ENCODE assay signal across 27 cellular contexts in genomic region chr11:117932987-117933386, GRCh38. TPM values are rescaled to one million over a fixed set of nuclear protein-coding genes. Genes with fewer than 3 reads are reported as not detected.
DNase-seq lines count a peak whose midpoint lies in the region; ATAC-seq and TF ChIP-seq lines count a peak whose summit lies in the region.
"Had no signal": no experiment of that assay in that cellular context is flagged by ENCODE, and none has a peak within 500 bp of the region (broad histone marks: within the 10 kb centered on the region; RNA-seq: fewer than 3 reads in every experiment).

No MANE protein-coding gene starts in this region.

- no peak for DNase-seq in activated T-cell treated with anti-CD3 and anti-CD28 coated beads, Interleukin-2, amount 50 U/mL, for 24 hours
- no peak for DNase-seq in activated T-cell treated with anti-CD3 and anti-CD28 coated beads, Interleukin-2, amount 50 U/mL, for 48 hours
- DNase-seq in activated CD8-positive, alpha-beta T cell treated with anti-CD3 and anti-CD28 coated beads for 36 hours, result no peak
- peak; percentile 40 for DNase-seq in islet precursor cell
- no peak for DNase-seq in NCI-H526 (lab: John Stamatoyannopoulos, UW)
- DNase-seq: activated CD4-positive, alpha-beta T cell treated with anti-CD3 and anti-CD28 coated beads, Interleukin-2, amount 10 ng/mL, durations not matched to agents 24 days and 14 days; activated CD8-positive, alpha-beta memory T cell treated with anti-CD3 and anti-CD28 coated beads, Interleukin-2, amount 50 U/mL, for 48 hours; activated effector memory CD4-positive, alpha-beta T cell treated with Interleukin-2 at 50 U/mL for 16 hours; COR-L47; cortex of kidney; HCEC 1CT; left ventricle myocardium inferior; midbrain; NCI-H1048; NCI-H1694 treated with DMSO at 0.1 percent for 48 hours; NCI-H2171 treated with DMSO at 0.1 percent for 48 hours; NCI-H526 treated with DMSO at 0.1 percent for 48 hours; SK-N-SH; stimulated activated CD4-positive, alpha-beta T cell treated with anti-CD3 and anti-CD28 coated beads, Interleukin-15, amount 100 ng/mL, for 24 hours; T-helper 2 cell had no signal

- ATAC-seq in activated CD8-positive, alpha-beta T cell treated with anti-CD3 and anti-CD28 coated beads for 36 hours, result no peak
- ATAC-seq in HG02870 (IDR thresholded peaks at IDR 0.05; ENCODE audit: unreplicated experiment) (no peak), HG02840 (IDR thresholded peaks at IDR 0.05; ENCODE audit: low FRiP score, unreplicated experiment) (no peak)
- ATAC-seq: gastroesophageal sphincter, sciatic nerve had no signal

- peaks cover 72% of the 10 kb centered on the region for H3K4me1 Mint-ChIP-seq in activated T-cell treated with anti-CD3 and anti-CD28 coated beads, Interleukin-2, amount 50 U/mL, for 24 hours (ENCODE audit: low read depth)
- peaks cover 83% of the 10 kb centered on the region for H3K4me1 Mint-ChIP-seq in activated CD8-positive, alpha-beta T cell treated with anti-CD3 and anti-CD28 coated beads for 36 hours (ENCODE audit: low read depth)
- H3K4me1 Mint-ChIP-seq in stimulated activated naive CD8-positive, alpha-beta T cell treated with anti-CD3 and anti-CD28 coated beads, Interleukin-15, Interleukin-2, amounts not matched to agents 100 ng/mL and 50 ng/mL, for 24 hours (ENCODE audit: low read depth), result peaks cover 93% of the 10 kb centered on the region

- CTCF ChIA-PET in activated CD8-positive, alpha-beta T cell treated with anti-CD3 and anti-CD28 coated beads for 36 hours (lab: Charles Lee), result interaction anchor here (1.2 to 13.1 kb wide), 9 partner anchors 9 to 126 kb away, joined by 3 to 172 read pairs (median 11); no protein-coding TSS in a partner anchor

- no peaks in the 10 kb centered on the region for H3K27me3 Mint-ChIP-seq in activated T-cell treated with anti-CD3 and anti-CD28 coated beads, Interleukin-2, amount 50 U/mL, for 24 hours
- H3K27me3 Mint-ChIP-seq in activated CD8-positive, alpha-beta T cell treated with anti-CD3 and anti-CD28 coated beads for 36 hours, result no peaks in the 10 kb centered on the region
- H3K27me3 Mint-ChIP-seq in stimulated activated naive CD8-positive, alpha-beta T cell treated with anti-CD3 and anti-CD28 coated beads, Interleukin-15, Interleukin-2, amounts not matched to agents 100 ng/mL and 50 ng/mL, for 24 hours, result peaks cover 3% of the 10 kb centered on the region

- no peaks in the 10 kb centered on the region for H3K9me3 Mint-ChIP-seq in activated T-cell treated with anti-CD3 and anti-CD28 coated beads, Interleukin-2, amount 50 U/mL, for 24 hours
- H3K9me3 Mint-ChIP-seq in activated CD8-positive, alpha-beta T cell treated with anti-CD3 and anti-CD28 coated beads for 36 hours, result no peaks in the 10 kb centered on the region
- no peaks in the 10 kb centered on the region for H3K9me3 Mint-ChIP-seq in stimulated activated naive CD8-positive, alpha-beta T cell treated with anti-CD3 and anti-CD28 coated beads, Interleukin-15, Interleukin-2, amounts not matched to agents 100 ng/mL and 50 ng/mL, for 24 hours
- H3K9me3 Mint-ChIP-seq: activated CD4-positive, alpha-beta T cell treated with anti-CD3 and anti-CD28 coated beads, Interleukin-2, amount 10 ng/mL, durations not matched to agents 24 days and 14 days; neural progenitor cell had no signal

- H3K36me3 Mint-ChIP-seq in activated T-cell treated with anti-CD3 and anti-CD28 coated beads, Interleukin-2, amount 50 U/mL, for 24 hours (ENCODE audit: low read depth), result no peaks in the 10 kb centered on the region
- H3K36me3 Mint-ChIP-seq in activated CD8-positive, alpha-beta T cell treated with anti-CD3 and anti-CD28 coated beads for 36 hours (ENCODE audit: low read depth), result no peaks in the 10 kb centered on the region
- H3K36me3 Mint-ChIP-seq in stimulated activated naive CD8-positive, alpha-beta T cell treated with anti-CD3 and anti-CD28 coated beads, Interleukin-15, Interleukin-2, amounts not matched to agents 100 ng/mL and 50 ng/mL, for 24 hours (ENCODE audit: low read depth), result no peaks in the 10 kb centered on the region
- H3K36me3 Mint-ChIP-seq: neural progenitor cell had no signal

- H3K4me3 Mint-ChIP-seq in activated T-cell treated with anti-CD3 and anti-CD28 coated beads, Interleukin-2, amount 50 U/mL, for 24 hours, result no peak overlapping the region
- H3K4me3 Mint-ChIP-seq in activated CD8-positive, alpha-beta T cell treated with anti-CD3 and anti-CD28 coated beads for 36 hours, result no peak overlapping the region
- H3K4me3 Mint-ChIP-seq in stimulated activated naive CD8-positive, alpha-beta T cell treated with anti-CD3 and anti-CD28 coated beads, Interleukin-15, Interleukin-2, amounts not matched to agents 100 ng/mL and 50 ng/mL, for 24 hours, result no peak overlapping the region
- H3K4me3 Mint-ChIP-seq: B cell had no signal

- TF ChIP-seq CTCF in activated CD8-positive, alpha-beta T cell treated with anti-CD3 and anti-CD28 coated beads for 36 hours (IDR thresholded peaks at IDR 0.05), result no peak

- peak overlapping the region; percentile 19 for H3K27ac Mint-ChIP-seq in activated T-cell treated with anti-CD3 and anti-CD28 coated beads, Interleukin-2, amount 50 U/mL, for 24 hours
- peak overlapping the region; percentile 2 for H3K27ac Mint-ChIP-seq in activated CD8-positive, alpha-beta T cell treated with anti-CD3 and anti-CD28 coated beads for 36 hours
- peak overlapping the region; percentile 79 for H3K27ac Mint-ChIP-seq in stimulated activated naive CD8-positive, alpha-beta T cell treated with anti-CD3 and anti-CD28 coated beads, Interleukin-15, Interleukin-2, amounts not matched to agents 100 ng/mL and 50 ng/mL, for 24 hours
- H3K27ac Mint-ChIP-seq: B cell had no signal

- intact Hi-C loops in activated CD8-positive, alpha-beta T cell treated with anti-CD3 and anti-CD28 coated beads for 36 hours (cut with micrococcal nuclease), result no loop called here

- POLR2A ChIA-PET in activated CD8-positive, alpha-beta T cell treated with anti-CD3 and anti-CD28 coated beads for 36 hours (lab: Charles Lee), result interaction anchor here (1.1 to 2.0 kb wide), 3 partner anchors 14 to 118 kb away, joined by 4 to 6 read pairs (median 4); no protein-coding TSS in a partner anchor

RNA-seq across cellular contexts. Expression of gene TMPRSS13, which starts 3.8 kb away (rescaled TPM):
- total RNA-seq in activated CD8-positive, alpha-beta T cell treated with anti-CD3 and anti-CD28 coated beads for 36 hours, result 1 to 10 TPM; 3.5 to 4.7 TPM
- total RNA-seq: left ventricle myocardium inferior had no signal

RNA-seq across cellular contexts. Expression of gene IL10RA, which starts 53.2 kb away (rescaled TPM):
- total RNA-seq in activated CD8-positive, alpha-beta T cell treated with anti-CD3 and anti-CD28 coated beads for 36 hours, result 10 to 100 TPM; 73.3 to 80.9 TPM

RNA-seq across cellular contexts. Expression of gene FXYD6, which starts 56.5 kb away (rescaled TPM):
- not detected for total RNA-seq in activated CD8-positive, alpha-beta T cell treated with anti-CD3 and anti-CD28 coated beads for 36 hours
- total RNA-seq: activated CD4-positive, alpha-beta T cell treated with anti-CD3 and anti-CD28 coated beads, Interleukin-2, amount 10 ng/mL, durations not matched to agents 24 days and 14 days; B cell had no signal

Comparison
In these comparisons a context has a peak if more than half of its experiments do, and no peak if none do; other contexts are left out.
1. H3K27ac Mint-ChIP-seq: peak in every context shown above with its lines; median percentile 79 in stimulated activated naive CD8-positive, alpha-beta T cell treated with anti-CD3 and anti-CD28 coated beads, Interleukin-15, Interleukin-2, amounts not matched to agents 100 ng/mL and 50 ng/mL, for 24 hours; 19 in activated T-cell treated with anti-CD3 and anti-CD28 coated beads, Interleukin-2, amount 50 U/mL, for 24 hours; 2 in activated CD8-positive, alpha-beta T cell treated with anti-CD3 and anti-CD28 coated beads for 36 hours.